Comparison of ENCODE assay signal across 22 cellular contexts in the genomic region with DNA sequence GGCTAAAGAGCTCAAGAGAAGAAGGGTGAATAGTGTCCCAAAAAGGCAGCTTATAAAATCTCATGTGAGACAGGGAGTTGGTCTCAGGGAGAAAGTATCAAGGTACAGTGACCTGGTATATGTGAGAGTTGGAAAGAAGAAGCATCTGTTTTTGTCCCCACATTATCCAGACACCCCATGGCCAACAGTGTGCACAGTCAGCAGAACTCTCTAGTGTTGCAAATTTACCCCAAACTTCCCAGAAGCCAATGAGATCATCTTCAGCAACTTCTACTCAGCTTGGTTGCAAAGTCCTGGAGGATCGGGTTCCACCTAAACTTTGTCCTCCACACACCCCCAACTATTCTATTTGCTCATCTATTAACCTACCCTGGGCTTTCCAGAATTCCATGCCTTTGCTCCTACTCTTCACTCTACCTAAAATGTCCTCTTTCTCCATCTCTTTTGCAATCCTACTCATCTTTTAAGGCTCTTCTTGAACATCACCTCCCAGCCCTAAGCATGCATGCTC. TPM values are rescaled to one million over a fixed set of nuclear protein-coding genes. Genes with fewer than 3 reads are reported as not detected.
DNase-seq lines count a peak whose midpoint lies in the region; ATAC-seq, FAIRE-seq and TF ChIP-seq lines count a peak whose summit lies in the region.
"Had no signal": no experiment of that assay in that cellular context is flagged by ENCODE, and none has a peak within 500 bp of the region (broad histone marks: within the 10 kb centered on the region; RNA-seq: fewer than 3 reads in every experiment).

No MANE protein-coding gene starts in this region.

- WGBS in A549 (ENCODE audit: missing lambda C conversion rate), result 100% methylated on average over 1 of the region's 1 CpG
- 100% methylated on average over 1 of the region's 1 CpG for WGBS in suprapubic skin

- TF ChIP-seq POLR2A in A549 (IDR thresholded peaks at IDR 0.05; ENCODE audit: low read length), result no peak
- TF ChIP-seq POLR2A in suprapubic skin (IDR thresholded peaks at IDR 0.05), result no peak

- TF ChIP-seq CTCF in A549 (IDR thresholded peaks at IDR 0.05), result no peak
- no peak for TF ChIP-seq CTCF in suprapubic skin (IDR thresholded peaks at IDR 0.05)

- POLR2A ChIA-PET in A549 (lab: Yijun Ruan, JAX), result interaction anchor here (0.5 kb wide), 1 partner anchor 64 kb away, joined by 3 read pairs; no protein-coding TSS in a partner anchor

- no peak for TF ChIP-seq EP300 in A549 (IDR thresholded peaks at IDR 0.05)
- TF ChIP-seq EP300 in suprapubic skin (IDR thresholded peaks at IDR 0.05), result no peak

- peaks cover 87% of the 10 kb centered on the region for H3K36me3 ChIP-seq in suprapubic skin

- CTCF ChIA-PET in A549 (lab: Yijun Ruan, JAX), result interaction anchor here (0.9 to 1.1 kb wide), 2 partner anchors 14 to 25 kb away, joined by 3 read pairs; no protein-coding TSS in a partner anchor

- H3K36me3 Mint-ChIP-seq in activated T-helper 1 cell treated with anti-CD3 and anti-CD28 coated beads, Interleukin-12 subunit alpha, Interleukin-12 subunit beta, Interleukin-2, Interleukin-4 antibody, amounts not matched to agents 30 ng/mL and 10 ng/mL and 1 ng/mL, durations not matched to agents 14 hours and 24 hours and 36 hours (ENCODE audit: low read depth), result peaks cover 49% of the 10 kb centered on the region
- H3K36me3 Mint-ChIP-seq in stimulated activated effector memory CD8-positive, alpha-beta T cell treated with anti-CD3 and anti-CD28 coated beads, Interleukin-12 subunit alpha, Interleukin-12 subunit beta, amount 100 ng/mL, for 72 hours, result peaks cover 88% of the 10 kb centered on the region

- no peak overlapping the region for H3K27ac ChIP-seq in A549
- no peak overlapping the region for H3K27ac ChIP-seq in suprapubic skin
- H3K27ac ChIP-seq: C4-2B had no signal

- H3K27me3 Mint-ChIP-seq in activated T-helper 1 cell treated with anti-CD3 and anti-CD28 coated beads, Interleukin-12 subunit alpha, Interleukin-12 subunit beta, Interleukin-2, Interleukin-4 antibody, amounts not matched to agents 30 ng/mL and 10 ng/mL and 1 ng/mL, durations not matched to agents 14 hours and 24 hours and 36 hours (ENCODE audit: insufficient read depth), result no peaks in the 10 kb centered on the region

- H3K9me3 ChIP-seq in A549 (no peaks in the 10 kb centered on the region), suprapubic skin (no peaks in the 10 kb centered on the region)
- H3K9me3 ChIP-seq: MG63 had no signal

- ATAC-seq in A549 (no peak), left lobe of liver (peak; percentile 34), esophagus mucosa (no peak), GM21786 (IDR thresholded peaks at IDR 0.05; ENCODE audit: unreplicated experiment) (no peak)
- ATAC-seq in stimulated activated effector memory CD8-positive, alpha-beta T cell treated with anti-CD3 and anti-CD28 coated beads, Interleukin-12 subunit alpha, Interleukin-12 subunit beta, amount 100 ng/mL, for 72 hours, result no peak
- ATAC-seq: HCT116, Right ventricle myocardium inferior had no signal

- no peaks in the 10 kb centered on the region for H3K4me1 Mint-ChIP-seq in activated T-helper 1 cell treated with anti-CD3 and anti-CD28 coated beads, Interleukin-12 subunit alpha, Interleukin-12 subunit beta, Interleukin-2, Interleukin-4 antibody, amounts not matched to agents 30 ng/mL and 10 ng/mL and 1 ng/mL, durations not matched to agents 14 hours and 24 hours and 36 hours (ENCODE audit: low read depth)
- peaks cover 5% of the 10 kb centered on the region for H3K4me1 Mint-ChIP-seq in stimulated activated effector memory CD8-positive, alpha-beta T cell treated with anti-CD3 and anti-CD28 coated beads, Interleukin-12 subunit alpha, Interleukin-12 subunit beta, amount 100 ng/mL, for 72 hours

- no peak overlapping the region for H3K4me2 ChIP-seq in A549

- TF ChIP-seq RAD21 in A549 (conservative IDR thresholded peaks at IDR 0.05 in 1 of 2, IDR thresholded peaks at IDR 0.05 in 1 of 2), result no peak

- DNase-seq in A549 (ENCODE audit: low read depth in 1 of 2, low spot score in 1 of 2) (no peak), left lobe of liver (ENCODE audit: low spot score) (no peak), suprapubic skin (ENCODE audit: low spot score in 2 of 2) (no peak)
- no peak for DNase-seq in activated T-helper 1 cell treated with anti-CD3 and anti-CD28 coated beads, Interleukin-12 subunit alpha, Interleukin-12 subunit beta, Interleukin-2, Interleukin-4 antibody, amounts not matched to agents 30 ng/mL and 10 ng/mL and 1 ng/mL, durations not matched to agents 14 hours and 24 hours and 36 hours (ENCODE audit: low spot score)
- DNase-seq in stimulated activated effector memory CD8-positive, alpha-beta T cell treated with anti-CD3 and anti-CD28 coated beads, Interleukin-12 subunit alpha, Interleukin-12 subunit beta, amount 100 ng/mL, for 72 hours (ENCODE audit: low spot score in 2 of 2), result no peak
- DNase-seq: Calu3; CD8-positive, alpha-beta memory T cell; GDM1; Kasumi-1; MG63; NCI-H1417 treated with DMSO at 0.1 percent for 48 hours; NCI-H187; NCI-H446; NCI-H526; OCI-M1 had no signal

- H3K4me1 ChIP-seq in A549, result no peaks in the 10 kb centered on the region
- H3K4me1 ChIP-seq in suprapubic skin, result no peaks in the 10 kb centered on the region

- intact Hi-C loops in activated T-helper 1 cell treated with anti-CD3 and anti-CD28 coated beads, Interleukin-12 subunit alpha, Interleukin-12 subunit beta, Interleukin-2, Interleukin-4 antibody, amounts not matched to agents 30 ng/mL and 10 ng/mL and 1 ng/mL, durations not matched to agents 14 hours and 24 hours and 36 hours (cut with micrococcal nuclease), result no loop called here

- no peak overlapping the region for H3K4me3 ChIP-seq in A549
- no peak overlapping the region for H3K4me3 ChIP-seq in suprapubic skin
- H3K4me3 ChIP-seq: MG63 had no signal

- no peak for FAIRE-seq in A549 (lab: Jason Lieb, UNC)
- FAIRE-seq: GM18507, H1 had no signal

- H3K27me3 ChIP-seq in suprapubic skin, result no peaks in the 10 kb centered on the region
- H3K27me3 ChIP-seq: MG63 had no signal

- H3K4me3 Mint-ChIP-seq in activated T-helper 1 cell treated with anti-CD3 and anti-CD28 coated beads, Interleukin-12 subunit alpha, Interleukin-12 subunit beta, Interleukin-2, Interleukin-4 antibody, amounts not matched to agents 30 ng/mL and 10 ng/mL and 1 ng/mL, durations not matched to agents 14 hours and 24 hours and 36 hours, result no peak overlapping the region
- no peak overlapping the region for H3K4me3 Mint-ChIP-seq in stimulated activated effector memory CD8-positive, alpha-beta T cell treated with anti-CD3 and anti-CD28 coated beads, Interleukin-12 subunit alpha, Interleukin-12 subunit beta, amount 100 ng/mL, for 72 hours
- H3K4me3 Mint-ChIP-seq: CD8-positive, alpha-beta memory T cell had no signal

- H3K27ac Mint-ChIP-seq in activated T-helper 1 cell treated with anti-CD3 and anti-CD28 coated beads, Interleukin-12 subunit alpha, Interleukin-12 subunit beta, Interleukin-2, Interleukin-4 antibody, amounts not matched to agents 30 ng/mL and 10 ng/mL and 1 ng/mL, durations not matched to agents 14 hours and 24 hours and 36 hours, result peak overlapping the region; percentile 70
- H3K27ac Mint-ChIP-seq in stimulated activated effector memory CD8-positive, alpha-beta T cell treated with anti-CD3 and anti-CD28 coated beads, Interleukin-12 subunit alpha, Interleukin-12 subunit beta, amount 100 ng/mL, for 72 hours, result peak overlapping the region; percentile 10

- no peaks in the 10 kb centered on the region for H3K9me3 Mint-ChIP-seq in activated T-helper 1 cell treated with anti-CD3 and anti-CD28 coated beads, Interleukin-12 subunit alpha, Interleukin-12 subunit beta, Interleukin-2, Interleukin-4 antibody, amounts not matched to agents 30 ng/mL and 10 ng/mL and 1 ng/mL, durations not matched to agents 14 hours and 24 hours and 36 hours
- H3K9me3 Mint-ChIP-seq in stimulated activated effector memory CD8-positive, alpha-beta T cell treated with anti-CD3 and anti-CD28 coated beads, Interleukin-12 subunit alpha, Interleukin-12 subunit beta, amount 100 ng/mL, for 72 hours, result no peaks in the 10 kb centered on the region
- H3K9me3 Mint-ChIP-seq: CD8-positive, alpha-beta memory T cell had no signal

TF ChIP-seq in A549, 52 proteins besides CTCF, POLR2A, EP300 and RAD21:
- TF ChIP-seq MAFK (IDR thresholded peaks at IDR 0.05; ENCODE audit: partially characterized antibody) (peak; percentile 58), RARB (CRISPR knock-in tag; IDR thresholded peaks at IDR 0.05) (no peak), EHMT2 (IDR thresholded peaks at IDR 0.05; ENCODE audit: low read depth) (no peak), HEYL (CRISPR knock-in tag; IDR thresholded peaks at IDR 0.05) (no peak)

RNA-seq across cellular contexts. Expression of gene RBSN, which starts 15.7 kb away (rescaled TPM):
- polyA plus RNA-seq in A549 (2011; rRNA removed), result 14.9 and 15.2 TPM in 2 replicates
- polyA plus RNA-seq in A549 (2012; cell fraction: cytosol; rRNA removed), result 4.8 and 4.9 TPM in 2 replicates
- 8.5 and 9.1 TPM in 2 replicates for polyA plus RNA-seq in A549 (2012; cell fraction: nucleus; rRNA removed)
- polyA plus RNA-seq in A549 (2017; fragmentation: RNase III; extraction: RNeasy Plus Mini Kit Qiagen cat#74134 plus additional on column Dnase treatment), result 9.1 to 9.6 TPM (median 9.5 TPM) in 3 replicates
- polyA minus RNA-seq in A549 (2011; rRNA and poly(A)+ RNA removed), result 25.7 and 26.3 TPM in 2 replicates
- 11.7 and 12.5 TPM in 2 replicates for total RNA-seq in activated T-helper 1 cell treated with anti-CD3 and anti-CD28 coated beads, Interleukin-12 subunit alpha, Interleukin-12 subunit beta, Interleukin-2, Interleukin-4 antibody, amounts not matched to agents 30 ng/mL and 10 ng/mL and 1 ng/mL, durations not matched to agents 14 hours and 24 hours and 36 hours
- total RNA-seq in left lobe of liver, result 12.6 TPM
- total RNA-seq in esophagus mucosa, result 10.1 TPM
- total RNA-seq in suprapubic skin, result 10 to 100 TPM; 25.8 to 48.4 (median 30.8) TPM

RNA-seq across cellular contexts. Expression of gene MRPS25, which starts 18.1 kb away (rescaled TPM):
- polyA plus RNA-seq in A549 (2011; rRNA removed) (27.8 and 42.0 TPM in 2 replicates), A549 (2017; fragmentation: RNase III; extraction: RNeasy Plus Mini Kit Qiagen cat#74134 plus additional on column Dnase treatment) (78.4 to 94.8 TPM (median 79.6 TPM) in 3 replicates)
- 50.6 and 55.8 TPM in 2 replicates for polyA plus RNA-seq in A549 (2012; cell fraction: cytosol; rRNA removed)
- polyA plus RNA-seq in A549 (2012; cell fraction: nucleus; rRNA removed), result 70.7 and 97.8 TPM in 2 replicates
- polyA minus RNA-seq in A549 (2011; rRNA and poly(A)+ RNA removed), result 11.2 and 12.3 TPM in 2 replicates
- 96.5 and 105 TPM in 2 replicates for total RNA-seq in activated T-helper 1 cell treated with anti-CD3 and anti-CD28 coated beads, Interleukin-12 subunit alpha, Interleukin-12 subunit beta, Interleukin-2, Interleukin-4 antibody, amounts not matched to agents 30 ng/mL and 10 ng/mL and 1 ng/mL, durations not matched to agents 14 hours and 24 hours and 36 hours
- total RNA-seq in left lobe of liver (56.4 TPM), esophagus mucosa (46.4 TPM), suprapubic skin (10 to 100 TPM; 22.3 to 46.8 (median 29.2) TPM)
